1 cellular context compared by ENCODE assay signal in the genomic region with DNA sequence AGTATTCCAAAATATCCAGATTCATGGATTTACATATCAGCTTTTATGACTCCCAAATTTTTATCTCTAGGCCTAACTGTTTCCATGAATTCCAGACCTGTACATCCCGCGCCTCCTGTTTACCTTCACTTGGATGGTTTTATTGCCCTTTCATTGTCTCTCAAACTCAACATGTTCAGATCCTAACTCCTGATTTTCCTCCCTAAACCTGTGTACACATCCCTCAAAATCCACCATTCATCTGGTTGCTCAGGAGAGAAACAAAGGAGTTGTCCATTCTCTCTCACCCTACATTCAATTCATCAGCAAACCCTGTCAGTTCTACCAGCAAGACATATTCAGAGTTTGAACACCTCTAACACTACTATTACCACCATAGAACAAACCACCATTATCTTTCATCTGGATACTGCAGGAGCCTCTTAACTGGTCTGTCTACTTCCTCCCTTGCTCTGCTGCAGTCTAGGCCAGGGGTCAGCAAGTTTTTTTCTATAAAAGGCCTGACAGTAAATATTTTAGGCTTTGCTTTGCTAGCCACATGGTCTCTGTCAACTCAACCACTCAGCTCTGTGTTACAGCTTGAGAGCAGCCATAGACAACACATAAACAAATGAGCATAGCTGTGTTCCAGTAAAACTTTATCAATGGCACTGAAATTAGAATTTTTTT.
TF ChIP-seq lines count a peak whose summit lies in the region.

No MANE protein-coding gene starts in this region.

TF ChIP-seq in GM12878, 131 proteins besides CTCF, POLR2A, EP300 and RAD21:
- TF ChIP-seq, protein P1, sequence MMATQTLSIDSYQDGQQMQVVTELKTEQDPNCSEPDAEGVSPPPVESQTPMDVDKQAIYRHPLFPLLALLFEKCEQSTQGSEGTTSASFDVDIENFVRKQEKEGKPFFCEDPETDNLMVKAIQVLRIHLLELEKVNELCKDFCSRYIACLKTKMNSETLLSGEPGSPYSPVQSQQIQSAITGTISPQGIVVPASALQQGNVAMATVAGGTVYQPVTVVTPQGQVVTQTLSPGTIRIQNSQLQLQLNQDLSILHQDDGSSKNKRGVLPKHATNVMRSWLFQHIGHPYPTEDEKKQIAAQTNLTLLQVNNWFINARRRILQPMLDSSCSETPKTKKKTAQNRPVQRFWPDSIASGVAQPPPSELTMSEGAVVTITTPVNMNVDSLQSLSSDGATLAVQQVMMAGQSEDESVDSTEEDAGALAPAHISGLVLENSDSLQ (IDR thresholded peaks at IDR 0.05): no peak
- TF ChIP-seq NFXL1 (IDR thresholded peaks at IDR 0.05; ENCODE audit: borderline replicate concordance) (no peak), SIN3A (IDR thresholded peaks at IDR 0.05; ENCODE audit: low read depth, low read length) (no peak), BHLHE40 (IDR thresholded peaks at IDR 0.05; ENCODE audit: borderline replicate concordance in 1 of 2, low read depth in 2 of 2, low read length in 1 of 2) (no peak), CHD1 (IDR thresholded peaks at IDR 0.05; ENCODE audit: low read depth, low read length) (no peak), EED (IDR thresholded peaks at IDR 0.05; ENCODE audit: low read depth) (no peak), SRF (IDR thresholded peaks at IDR 0.05; ENCODE audit: low read depth in 2 of 2, low read length in 2 of 2) (no peak), ASH2L (IDR thresholded peaks at IDR 0.05; ENCODE audit: borderline replicate concordance, low read depth) (no peak), TARDBP (IDR thresholded peaks at IDR 0.05; ENCODE audit: borderline replicate concordance) (no peak), PBX3 (IDR thresholded peaks at IDR 0.05; ENCODE audit: insufficient replicate concordance, low read depth, low read length) (no peak), HCFC1 (IDR thresholded peaks at IDR 0.05; ENCODE audit: low read length) (no peak), NR2C2 (IDR thresholded peaks at IDR 0.05; ENCODE audit: borderline replicate concordance, control insufficient read depth, insufficient read length, low read depth) (no peak), TCF12 (IDR thresholded peaks at IDR 0.05; ENCODE audit: low read depth, low read length) (no peak), SUPT20H (IDR thresholded peaks at IDR 0.05; ENCODE audit: borderline replicate concordance, control insufficient read depth, low read depth, low read length) (no peak), STAT1 (conservative IDR thresholded peaks at IDR 0.05) (no peak), NRF1 (conservative IDR thresholded peaks at IDR 0.05; ENCODE audit: low read depth, low read length) (no peak)
- TF ChIP-seq, protein P2, sequence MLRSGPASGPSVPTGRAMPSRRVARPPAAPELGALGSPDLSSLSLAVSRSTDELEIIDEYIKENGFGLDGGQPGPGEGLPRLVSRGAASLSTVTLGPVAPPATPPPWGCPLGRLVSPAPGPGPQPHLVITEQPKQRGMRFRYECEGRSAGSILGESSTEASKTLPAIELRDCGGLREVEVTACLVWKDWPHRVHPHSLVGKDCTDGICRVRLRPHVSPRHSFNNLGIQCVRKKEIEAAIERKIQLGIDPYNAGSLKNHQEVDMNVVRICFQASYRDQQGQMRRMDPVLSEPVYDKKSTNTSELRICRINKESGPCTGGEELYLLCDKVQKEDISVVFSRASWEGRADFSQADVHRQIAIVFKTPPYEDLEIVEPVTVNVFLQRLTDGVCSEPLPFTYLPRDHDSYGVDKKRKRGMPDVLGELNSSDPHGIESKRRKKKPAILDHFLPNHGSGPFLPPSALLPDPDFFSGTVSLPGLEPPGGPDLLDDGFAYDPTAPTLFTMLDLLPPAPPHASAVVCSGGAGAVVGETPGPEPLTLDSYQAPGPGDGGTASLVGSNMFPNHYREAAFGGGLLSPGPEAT (IDR thresholded peaks at IDR 0.05; ENCODE audit: low read depth): no peak
- TF ChIP-seq, protein P3, sequence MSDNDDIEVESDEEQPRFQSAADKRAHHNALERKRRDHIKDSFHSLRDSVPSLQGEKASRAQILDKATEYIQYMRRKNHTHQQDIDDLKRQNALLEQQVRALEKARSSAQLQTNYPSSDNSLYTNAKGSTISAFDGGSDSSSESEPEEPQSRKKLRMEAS (IDR thresholded peaks at IDR 0.05; ENCODE audit: low read depth, low read length): no peak
